Comparison of ENCODE assay signal across 12 cellular contexts in the genomic region with DNA sequence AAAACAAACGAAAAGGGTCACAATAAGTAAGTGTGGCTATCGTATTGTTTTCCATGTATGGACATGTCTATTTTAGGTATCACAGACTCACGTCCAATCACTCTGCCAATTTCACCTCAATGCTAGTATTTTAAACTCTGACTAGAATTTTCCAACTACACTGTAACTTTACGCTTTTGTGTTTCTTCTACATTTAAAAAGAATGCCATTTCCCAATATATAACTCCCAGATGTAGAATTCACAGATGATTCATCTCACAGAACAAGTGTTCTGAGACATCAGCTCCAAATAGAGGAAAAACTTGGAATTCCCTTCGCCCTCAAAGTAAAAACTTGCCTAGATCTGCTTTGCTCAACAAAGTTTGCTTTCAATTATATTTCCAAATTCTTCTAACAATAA. TPM values are rescaled to one million over a fixed set of nuclear protein-coding genes. Genes with fewer than 3 reads are reported as not detected.
DNase-seq lines count a peak whose midpoint lies in the region; ATAC-seq and TF ChIP-seq lines count a peak whose summit lies in the region.
"Had no signal": no experiment of that assay in that cellular context is flagged by ENCODE, and none has a peak within 500 bp of the region (broad histone marks: within the 10 kb centered on the region; RNA-seq: fewer than 3 reads in every experiment).

No MANE protein-coding gene starts in this region.

- ATAC-seq in activated T-cell treated with anti-CD3 and anti-CD28 coated beads, Interleukin-2, amount 50 U/mL, for 4 hours = no peak
- no peak for ATAC-seq in body of pancreas
- peak; percentile 41 for ATAC-seq in thoracic aorta (ENCODE audit: insufficient number of reproducible peaks, low FRiP score, low read depth)
- ATAC-seq in GM18861 (IDR thresholded peaks at IDR 0.05; ENCODE audit: unreplicated experiment) = no peak
- no peak for ATAC-seq in HG02840 (IDR thresholded peaks at IDR 0.05; ENCODE audit: low FRiP score, unreplicated experiment)

- H3K9me3 Mint-ChIP-seq in activated T-cell treated with anti-CD3 and anti-CD28 coated beads, Interleukin-2, amount 50 U/mL, for 4 hours = no peaks in the 10 kb centered on the region
- H3K9me3 Mint-ChIP-seq: IgD-negative memory B cell had no signal

- H3K27me3 Mint-ChIP-seq in activated T-cell treated with anti-CD3 and anti-CD28 coated beads, Interleukin-2, amount 50 U/mL, for 4 hours (ENCODE audit: low read depth) = no peaks in the 10 kb centered on the region

- H3K36me3 ChIP-seq in body of pancreas (replicated peaks in 1 of 2; ENCODE audit: insufficient read depth in 1 of 2, low read depth in 2 of 2) (no peaks in the 10 kb centered on the region), thoracic aorta (no peaks in the 10 kb centered on the region)

- no peaks in the 10 kb centered on the region for H3K27me3 ChIP-seq in body of pancreas
- no peaks in the 10 kb centered on the region for H3K27me3 ChIP-seq in thoracic aorta (replicated peaks; ENCODE audit: insufficient read depth)

- H3K36me3 Mint-ChIP-seq in activated T-cell treated with anti-CD3 and anti-CD28 coated beads, Interleukin-2, amount 50 U/mL, for 4 hours (ENCODE audit: insufficient read depth) = peaks cover 4% of the 10 kb centered on the region
- H3K36me3 Mint-ChIP-seq: IgD-negative memory B cell had no signal

- H3K4me3 ChIP-seq in body of pancreas = no peak overlapping the region
- H3K4me3 ChIP-seq in thoracic aorta = peak overlapping the region; percentile 34

- peaks cover 93% of the 10 kb centered on the region for H3K4me1 ChIP-seq in body of pancreas
- peaks cover 64 to 99% of the 10 kb centered on the region in 2 donors for H3K4me1 ChIP-seq in thoracic aorta (ENCODE audit: control insufficient read depth in 1 of 2, low read depth in 2 of 2)

- intact Hi-C loops in body of pancreas (cut with DNase I) = no loop called here

- 39 to 43% methylated on average over 5 of the region's 5 CpGs for WGBS in body of pancreas, 2 donors

- peak overlapping the region; percentile 5 for H3K4me3 Mint-ChIP-seq in activated T-cell treated with anti-CD3 and anti-CD28 coated beads, Interleukin-2, amount 50 U/mL, for 4 hours
- H3K4me3 Mint-ChIP-seq: IgD-negative memory B cell had no signal

- H3K27ac ChIP-seq in body of pancreas (peak overlapping the region; percentile 71 to 84 (median 82)), thoracic aorta (peak overlapping the region; percentile 91 to 92)

- TF ChIP-seq CTCF in body of pancreas (IDR thresholded peaks at IDR 0.05) (no peak), thoracic aorta (IDR thresholded peaks at IDR 0.05) (no peak)

- no peak for DNase-seq in activated T-cell treated with anti-CD3 and anti-CD28 coated beads, Interleukin-2, amount 50 U/mL, for 4 hours
- no peak for DNase-seq in activated T-cell treated with anti-CD3 and anti-CD28 coated beads, Interleukin-2, amount 50 U/mL, for 1 hour
- DNase-seq in body of pancreas = no peak
- peak; percentile 58 for DNase-seq in inferior parietal cortex (ENCODE audit: extremely low spot score)
- no peak for DNase-seq in thoracic aorta (ENCODE audit: low spot score)
- DNase-seq in activated effector memory CD4-positive, alpha-beta T cell treated with anti-CD3 and anti-CD28 coated beads, Interleukin-2, amount 50 U/mL, for 16 hours = no peak
- DNase-seq: ACHN; activated CD4-positive, alpha-beta T cell treated with anti-CD3 and anti-CD28 coated beads, Interleukin-2, amount 50 U/mL, for 4 hours; SHP77 treated with DMSO at 0.1 percent for 48 hours had no signal

- peaks cover 79% of the 10 kb centered on the region for H3K4me1 Mint-ChIP-seq in activated T-cell treated with anti-CD3 and anti-CD28 coated beads, Interleukin-2, amount 50 U/mL, for 4 hours (ENCODE audit: low read depth)

- no peak for TF ChIP-seq POLR2A in body of pancreas (IDR thresholded peaks at IDR 0.05)

- H3K9me3 ChIP-seq in body of pancreas = no peaks in the 10 kb centered on the region
- no peaks in the 10 kb centered on the region for H3K9me3 ChIP-seq in thoracic aorta

RNA-seq across cellular contexts. Expression of a gene that starts 14.2 kb away (rescaled TPM):
- total RNA-seq in activated T-cell treated with anti-CD3 and anti-CD28 coated beads, Interleukin-2, amount 50 U/mL, for 4 hours = 10 to 100 TPM; 42.0 to 63.0 (median 43.9) TPM
- total RNA-seq in body of pancreas (100 to 1,000 TPM; 111 to 114 TPM), thoracic aorta (100 to 1,000 TPM; 121 to 131 TPM)
